In genomic region chr7:120838281-120838682, GRCh38 we compare ENCODE assay signal across 11 cellular contexts. TPM values are rescaled to one million over a fixed set of nuclear protein-coding genes. Genes with fewer than 3 reads are reported as not detected.
DNase-seq lines count a peak whose midpoint lies in the region; ATAC-seq and TF ChIP-seq lines count a peak whose summit lies in the region.
"Had no signal": no experiment of that assay in that cellular context is flagged by ENCODE, and none has a peak within 500 bp of the region (broad histone marks: within the 10 kb centered on the region; RNA-seq: fewer than 3 reads in every experiment).

No MANE protein-coding gene starts in this region.

- intact Hi-C loops in heart left ventricle (cut with DNase I) = no loop called here

- H3K27ac Mint-ChIP-seq in H9 = peak overlapping the region; percentile 30 to 55 (median 49); a peak in 4 of 7 replicates
- H3K27ac Mint-ChIP-seq in stimulated activated effector memory CD8-positive, alpha-beta T cell treated with anti-CD3 and anti-CD28 coated beads, Interleukin-12 subunit alpha, Interleukin-12 subunit beta, amount 100 ng/mL, for 72 hours = no peak overlapping the region
- no peak overlapping the region for H3K27ac Mint-ChIP-seq in activated naive CD4-positive, alpha-beta T cell treated with anti-CD3 and anti-CD28 coated beads, Interleukin-2, amount 50 U/mL, for 72 hours

- H2AK5ac ChIP-seq in H9 (ENCODE audit: insufficient read length, low read length) = no peak overlapping the region

- no peaks in the 10 kb centered on the region for H3K23me2 ChIP-seq in H9 (ENCODE audit: insufficient read length, low read depth, low read length, poor library complexity, severe bottlenecking)

- H3K23ac ChIP-seq in H9 (ENCODE audit: insufficient read length, low read depth, low read length) = no peak overlapping the region

- ATAC-seq in heart left ventricle (no peak), HG03175 (IDR thresholded peaks at IDR 0.05; ENCODE audit: unreplicated experiment) (peak; percentile 69)
- ATAC-seq in stimulated activated effector memory CD8-positive, alpha-beta T cell treated with anti-CD3 and anti-CD28 coated beads, Interleukin-12 subunit alpha, Interleukin-12 subunit beta, amount 100 ng/mL, for 72 hours = no peak
- ATAC-seq in activated naive CD4-positive, alpha-beta T cell treated with anti-CD3 and anti-CD28 coated beads, Interleukin-2, amount 50 U/mL, for 72 hours = no peak
- ATAC-seq: right cardiac atrium had no signal

- H2BK12ac ChIP-seq in H9 (ENCODE audit: insufficient read length, low read depth, low read length) = no peak overlapping the region

- H4K91ac ChIP-seq in H9 (ENCODE audit: insufficient read length, low read depth, low read length) = no peak overlapping the region

- no peak overlapping the region for H3K4me2 ChIP-seq in H9 (ENCODE audit: insufficient read depth, insufficient read length, low read length)

- no peak overlapping the region for H3K4ac ChIP-seq in H9 (ENCODE audit: low read depth, low read length)

- H3K9ac ChIP-seq in H9 (ENCODE audit: extremely low read depth, insufficient read length, low read length) = no peak overlapping the region

- H3T11ph ChIP-seq in H9 (ENCODE audit: low read length) = no peak overlapping the region

- in situ Hi-C loops in brain microvascular endothelial cell (cut with HindIII; ENCODE audit: low pct_ligation_motif_present, low sequenced_read_pairs) = no loop called here

- no peak overlapping the region for H3K56ac ChIP-seq in H9 (ENCODE audit: insufficient read length, low read depth, low read length)

- H3K27me3 ChIP-seq in heart left ventricle (no peaks in the 10 kb centered on the region), right atrium auricular region (no peaks in the 10 kb centered on the region), H9 (ENCODE audit: insufficient read depth, low read length) (no peaks in the 10 kb centered on the region), brain microvascular endothelial cell (replicated peaks) (no peaks in the 10 kb centered on the region)
- H3K27me3 ChIP-seq: ascending aorta had no signal

- peaks cover 0 to 11% (median 6%) of the 10 kb centered on the region in 12 donors for H3K4me1 ChIP-seq in heart left ventricle
- H3K4me1 ChIP-seq in right atrium auricular region = no peaks in the 10 kb centered on the region
- H3K4me1 ChIP-seq in H9 (ENCODE audit: insufficient read depth, low read length) = peaks cover 6% of the 10 kb centered on the region
- H3K4me1 ChIP-seq: ascending aorta had no signal

- no peaks in the 10 kb centered on the region for H3K27me3 Mint-ChIP-seq in H9 (ENCODE audit: low read depth)

- no peak overlapping the region for H3K18ac ChIP-seq in H9 (ENCODE audit: insufficient read length, low read depth, low read length)

- no peaks in the 10 kb centered on the region for H3K79me1 ChIP-seq in H9 (ENCODE audit: insufficient read depth, low read depth, low read length, poor library complexity, severe bottlenecking)

- no peak overlapping the region for H3K14ac ChIP-seq in H9 (ENCODE audit: insufficient read depth, low read length)

- TF ChIP-seq CTCF in heart left ventricle (IDR thresholded peaks at IDR 0.05) (no peak), right atrium auricular region (IDR thresholded peaks at IDR 0.05) (no peak), H9 (conservative IDR thresholded peaks at IDR 0.05) (no peak), brain microvascular endothelial cell (IDR thresholded peaks at IDR 0.05; ENCODE audit: low read depth, low read length, missing control alignments) (no peak)

- peaks cover 2 to 11% (median 8%) of the 10 kb centered on the region in 3 experiments; a peak in 5 of 7 replicates for H3K36me3 Mint-ChIP-seq in H9 (ENCODE audit: insufficient read depth in 1 of 3, low read depth in 3 of 3)
- H3K36me3 Mint-ChIP-seq in stimulated activated effector memory CD8-positive, alpha-beta T cell treated with anti-CD3 and anti-CD28 coated beads, Interleukin-12 subunit alpha, Interleukin-12 subunit beta, amount 100 ng/mL, for 72 hours = no peaks in the 10 kb centered on the region
- no peaks in the 10 kb centered on the region for H3K36me3 Mint-ChIP-seq in activated naive CD4-positive, alpha-beta T cell treated with anti-CD3 and anti-CD28 coated beads, Interleukin-2, amount 50 U/mL, for 72 hours

- peaks cover 58 to 67% of the 10 kb centered on the region in 2 experiments for H3K4me1 Mint-ChIP-seq in H9
- no peaks in the 10 kb centered on the region for H3K4me1 Mint-ChIP-seq in stimulated activated effector memory CD8-positive, alpha-beta T cell treated with anti-CD3 and anti-CD28 coated beads, Interleukin-12 subunit alpha, Interleukin-12 subunit beta, amount 100 ng/mL, for 72 hours

- 49 to 61% (median 57%) methylated on average over 6 of the region's 6 CpGs for WGBS in heart left ventricle, 4 donors
- no CpG with 5 or more reads among the region's 6 CpGs for WGBS in H9 (ENCODE audit: extremely low coverage, insufficient read length, low lambda C conversion rate)

- H2BK5ac ChIP-seq in H9 (ENCODE audit: insufficient read length, low read length) = no peak overlapping the region

- no peak overlapping the region for H4K8ac ChIP-seq in H9 (replicated peaks; ENCODE audit: insufficient read length, low read depth, low read length)

- H3K9me3 ChIP-seq in heart left ventricle (no peaks in the 10 kb centered on the region), right atrium auricular region (no peaks in the 10 kb centered on the region), H9 (ENCODE audit: control insufficient read depth, low read depth, low read length) (no peaks in the 10 kb centered on the region)
- H3K9me3 ChIP-seq: ascending aorta had no signal

- no peak overlapping the region for H3K4me3 Mint-ChIP-seq in H9
- H3K4me3 Mint-ChIP-seq in stimulated activated effector memory CD8-positive, alpha-beta T cell treated with anti-CD3 and anti-CD28 coated beads, Interleukin-12 subunit alpha, Interleukin-12 subunit beta, amount 100 ng/mL, for 72 hours = no peak overlapping the region

- no peak overlapping the region for H4K5ac ChIP-seq in H9 (ENCODE audit: insufficient read length, low read depth, low read length)

- H4K20me1 ChIP-seq in H9 (ENCODE audit: control insufficient read depth, insufficient read depth, insufficient read length) = no peaks in the 10 kb centered on the region

- no peak overlapping the region for H2BK20ac ChIP-seq in H9 (ENCODE audit: low read depth, low read length, poor library complexity, severe bottlenecking)

- no peak overlapping the region for H2BK120ac ChIP-seq in H9 (ENCODE audit: low read depth, low read length, poor library complexity, severe bottlenecking)

- H3K4me3 ChIP-seq in heart left ventricle (peak overlapping the region in 8 of 12 donors; percentile 4 to 34 (median 16)), right atrium auricular region (no peak overlapping the region), brain microvascular endothelial cell (ENCODE audit: low read depth, low read length) (no peak overlapping the region)
- H3K4me3 ChIP-seq: ascending aorta had no signal

- H3K36me3 ChIP-seq in heart left ventricle (peaks cover 0 to 57% (median 13%) of the 10 kb centered on the region in 9 donors), right atrium auricular region (peaks cover 8% of the 10 kb centered on the region), brain microvascular endothelial cell (replicated peaks) (no peaks in the 10 kb centered on the region)
- H3K36me3 ChIP-seq: ascending aorta had no signal

- H3K9me3 Mint-ChIP-seq in H9 = no peaks in the 10 kb centered on the region
- H3K9me3 Mint-ChIP-seq in stimulated activated effector memory CD8-positive, alpha-beta T cell treated with anti-CD3 and anti-CD28 coated beads, Interleukin-12 subunit alpha, Interleukin-12 subunit beta, amount 100 ng/mL, for 72 hours = no peaks in the 10 kb centered on the region
- H3K9me3 Mint-ChIP-seq in activated naive CD4-positive, alpha-beta T cell treated with anti-CD3 and anti-CD28 coated beads, Interleukin-2, amount 50 U/mL, for 72 hours = no peaks in the 10 kb centered on the region

- TF ChIP-seq POLR2A in heart left ventricle (IDR thresholded peaks at IDR 0.05) = no peak

- DNase-seq in heart left ventricle = no peak
- no peak for DNase-seq in right atrium auricular region (ENCODE audit: low spot score)
- DNase-seq in H9 = no peak
- DNase-seq in brain microvascular endothelial cell = no peak
- DNase-seq in stimulated activated effector memory CD8-positive, alpha-beta T cell treated with anti-CD3 and anti-CD28 coated beads, Interleukin-12 subunit alpha, Interleukin-12 subunit beta, amount 100 ng/mL, for 72 hours (ENCODE audit: low spot score in 2 of 2) = no peak
- no peak for DNase-seq in activated CD4-positive, alpha-beta T cell treated with anti-CD3 and anti-CD28 coated beads, Interleukin-2, amount 50 U/mL, for 1 hour
- DNase-seq in activated naive CD4-positive, alpha-beta T cell treated with anti-CD3 and anti-CD28 coated beads, Interleukin-2, amount 50 U/mL, for 72 hours (ENCODE audit: low spot score in 2 of 2) = no peak
- DNase-seq: DMS79, right cardiac atrium had no signal

- no peaks in the 10 kb centered on the region for H3K79me2 ChIP-seq in H9 (ENCODE audit: insufficient read depth, low read length)

- no peak overlapping the region for H2BK15ac ChIP-seq in H9 (ENCODE audit: low read depth, low read length)

- no peak overlapping the region for H2AFZ ChIP-seq in H9 (ENCODE audit: low read length)

- H3K27ac ChIP-seq in heart left ventricle = peak overlapping the region in 6 of 12 donors; percentile 0 to 39 (median 16)
- no peak overlapping the region for H3K27ac ChIP-seq in right atrium auricular region
- H3K27ac ChIP-seq in H9 (ENCODE audit: insufficient read length, low read depth, low read length) = no peak overlapping the region
- H3K27ac ChIP-seq in brain microvascular endothelial cell = no peak overlapping the region
- H3K27ac ChIP-seq: ascending aorta had no signal

RNA-seq across cellular contexts. Expression of gene TSPAN12, which starts 19.7 kb away (rescaled TPM):
- total RNA-seq in heart left ventricle = 10 to 100 TPM; 24.2 to 85.0 (median 59.7) TPM
- 10 to 100 TPM; 32.1 to 45.8 TPM for polyA plus RNA-seq in heart left ventricle
- 10 to 100 TPM; 29.5 to 55.8 TPM for total RNA-seq in right atrium auricular region
- total RNA-seq in H9 (2021) = 6.6 and 8.7 TPM in 2 replicates
- not detected for total RNA-seq in activated naive CD4-positive, alpha-beta T cell treated with anti-CD3 and anti-CD28 coated beads, Interleukin-2, amount 50 U/mL, for 72 hours

Comparison
In these comparisons a context has a peak if more than half of its experiments do, and no peak if none do; other contexts are left out.
1. H3K4me3 ChIP-seq: peak in heart left ventricle (8 of 12); none in right atrium auricular region (0 of 2) and brain microvascular endothelial cell (single experiment).
2. H3K27ac Mint-ChIP-seq: peak in H9 (3 of 3); none in stimulated activated effector memory CD8-positive, alpha-beta T cell treated with anti-CD3 and anti-CD28 coated beads, Interleukin-12 subunit alpha, Interleukin-12 subunit beta, amount 100 ng/mL, for 72 hours (single experiment) and activated naive CD4-positive, alpha-beta T cell treated with anti-CD3 and anti-CD28 coated beads, Interleukin-2, amount 50 U/mL, for 72 hours (0 of 2).